In genomic region chr6:14645221-14645620, GRCh38 we compare ENCODE assay signal across 25 cellular contexts.
"Had no signal": no experiment of that assay in that cellular context is flagged by ENCODE, and none has a peak within 500 bp of the region (broad histone marks: within the 10 kb centered on the region; RNA-seq: fewer than 3 reads in every experiment).

No MANE protein-coding gene starts in this region.

- H3K36me3 ChIP-seq: gastrocnemius medialis, right lobe of liver, spleen, tibial nerve, upper lobe of right lung, vagina had no signal

- H3K4me3 Mint-ChIP-seq: immature natural killer cell; naive B cell; nephron progenitor cell; stimulated activated naive B cell treated with anti-CD40 and anti-IgM and Interleukin-4, amounts not matched to agents 10 μg/mL and 1 μg/mL and 100 μg/mL, for 72 hours; stimulated activated naive CD8-positive, alpha-beta T cell treated with anti-CD3 and anti-CD28 coated beads, Interleukin-15, amount 100 ng/mL, for 72 hours had no signal

- H3K4me1 ChIP-seq: parathyroid adenoma, right lobe of liver, testis, upper lobe of right lung, vagina had no signal

- H3K27ac ChIP-seq: dorsolateral prefrontal cortex, gastrocnemius medialis, parathyroid adenoma, psoas muscle, right lobe of liver, spleen, testis, tibial nerve, upper lobe of right lung, vagina had no signal

- H3K27ac Mint-ChIP-seq: immature natural killer cell; nephron progenitor cell; stimulated activated naive CD8-positive, alpha-beta T cell treated with anti-CD3 and anti-CD28 coated beads, Interleukin-15, amount 100 ng/mL, for 72 hours had no signal

- H3K79me2 ChIP-seq: parathyroid adenoma had no signal

- H2AFZ ChIP-seq: parathyroid adenoma had no signal

- H3K9me3 ChIP-seq: gastrocnemius medialis, psoas muscle, right lobe of liver, spleen, testis, tibial nerve, upper lobe of right lung, vagina had no signal

- H3K27me3 Mint-ChIP-seq: naive B cell; stimulated activated naive B cell treated with anti-CD40 and anti-IgM and Interleukin-4, amounts not matched to agents 10 μg/mL and 1 μg/mL and 100 μg/mL, for 72 hours; stimulated activated naive CD8-positive, alpha-beta T cell treated with anti-CD3 and anti-CD28 coated beads, Interleukin-15, amount 100 ng/mL, for 72 hours had no signal

- H3K4me3 ChIP-seq: dorsolateral prefrontal cortex, gastrocnemius medialis, lung, psoas muscle, right lobe of liver, spleen, testis, tibial nerve, upper lobe of right lung, vagina had no signal

- DNase-seq: cortex of kidney; dorsolateral prefrontal cortex; effector CD8-positive, alpha-beta T cell; gastrocnemius medialis; immature natural killer cell; left colon; left ventricle myocardium superior; mesendoderm; naive B cell; nephron progenitor cell; psoas muscle; retina; right lobe of liver; spleen; stimulated activated CD4-positive, alpha-beta T cell treated with anti-CD3 and anti-CD28 coated beads, Interleukin-15, amount 100 ng/mL, for 24 hours; stimulated activated CD4-positive, alpha-beta T cell treated with anti-CD3 and anti-CD28 coated beads, Interleukin-1b, Interleukin-23, amount 100 ng/mL, for 48 hours; stimulated activated CD4-positive, alpha-beta T cell treated with anti-CD3 and anti-CD28 coated beads, Interleukin-4, amount 100 ng/mL, for 24 hours; stimulated activated naive B cell treated with anti-CD40 and anti-IgM and Interleukin-4, amounts not matched to agents 10 μg/mL and 1 μg/mL and 100 μg/mL, for 72 hours; stimulated activated naive CD8-positive, alpha-beta T cell treated with anti-CD3 and anti-CD28 coated beads, Interleukin-15, amount 100 ng/mL, for 72 hours; testis; upper lobe of right lung had no signal

- H3K27me3 ChIP-seq: dorsolateral prefrontal cortex, gastrocnemius medialis, right lobe of liver, spleen, testis, tibial nerve, upper lobe of right lung, vagina had no signal
